Comparison of ENCODE assay signal across 14 cellular contexts in genomic region chr10:62916157-62916603, GRCh38.
DNase-seq lines count a peak whose midpoint lies in the region; ATAC-seq and TF ChIP-seq lines count a peak whose summit lies in the region.
"Had no signal": no experiment of that assay in that cellular context is flagged by ENCODE, and none has a peak within 500 bp of the region (broad histone marks: within the 10 kb centered on the region; RNA-seq: fewer than 3 reads in every experiment).

No MANE protein-coding gene starts in this region.

- no peak overlapping the region for H3K4me3 ChIP-seq in retinal pigment epithelial cell (ENCODE audit: low read length)
- H3K4me3 ChIP-seq: ovary had no signal

- POLR2A ChIA-PET in RWPE1 (lab: Yijun Ruan, JAX; ENCODE audit: low non-redundant PET) = no interaction called here

- ATAC-seq in GM21447 (IDR thresholded peaks at IDR 0.05; ENCODE audit: unreplicated experiment) (no peak), GM21360 (IDR thresholded peaks at IDR 0.05; ENCODE audit: unreplicated experiment) (no peak)

- H3K27ac ChIP-seq in RWPE1 = no peak overlapping the region
- H3K27ac ChIP-seq: ovary had no signal

- H3K27me3 Mint-ChIP-seq in immature natural killer cell (ENCODE audit: low read depth in 3 of 3) = no peaks in the 10 kb centered on the region

- H3K9me3 Mint-ChIP-seq in immature natural killer cell = peaks cover 0 to 2% (median 0%) of the 10 kb centered on the region in 6 donors
- H3K9me3 Mint-ChIP-seq: endodermal cell; T-helper 1 cell treated with Interleukin-12 subunit alpha and Interleukin-12 subunit beta and Interleukin-4 antibody, amounts not matched to agents 30 μg/mL and 1 μg/mL, for 36 hours had no signal

- no peak overlapping the region for H3K27ac Mint-ChIP-seq in immature natural killer cell
- H3K27ac Mint-ChIP-seq: endodermal cell; T-helper 1 cell treated with Interleukin-12 subunit alpha and Interleukin-12 subunit beta and Interleukin-4 antibody, amounts not matched to agents 30 μg/mL and 1 μg/mL, for 36 hours had no signal

- H3K4me1 Mint-ChIP-seq in immature natural killer cell = no peaks in the 10 kb centered on the region

- DNase-seq in GM04504 (ENCODE audit: low read depth) = peak; percentile 86
- peak; percentile 51 for DNase-seq in RWPE1 (ENCODE audit: low spot score)
- DNase-seq in fibroblast of peridontal ligament (ENCODE audit: extremely low read depth) = peak; percentile 45
- DNase-seq in retinal pigment epithelial cell (ENCODE audit: low read depth) = peak; percentile 55
- no peak for DNase-seq in NK-92 (lab: John Stamatoyannopoulos, UW; ENCODE audit: unreplicated experiment)
- DNase-seq in immature natural killer cell = no peak
- DNase-seq: endodermal cell, islet precursor cell, NCI-H748 treated with DMSO at 0.1 percent for 48 hours, ovary, trophoblast cell had no signal

- no peak for TF ChIP-seq CTCF in RWPE1 (conservative IDR thresholded peaks at IDR 0.05; ENCODE audit: low read depth)
- no peak for TF ChIP-seq CTCF in retinal pigment epithelial cell (conservative IDR thresholded peaks at IDR 0.05; ENCODE audit: low read depth, low read length)

- CTCF ChIA-PET in RWPE1 (lab: Yijun Ruan, JAX) = no interaction called here

- peaks cover 0 to 4% (median 0%) of the 10 kb centered on the region in 3 donors for H3K36me3 Mint-ChIP-seq in immature natural killer cell

- no peak overlapping the region for H3K4me3 Mint-ChIP-seq in immature natural killer cell
- H3K4me3 Mint-ChIP-seq: endodermal cell; T-helper 1 cell treated with Interleukin-12 subunit alpha and Interleukin-12 subunit beta and Interleukin-4 antibody, amounts not matched to agents 30 μg/mL and 1 μg/mL, for 36 hours had no signal

Comparison
In these comparisons a context has a peak if more than half of its experiments do, and no peak if none do; other contexts are left out.
1. DNase-seq: peak in GM04504 (single experiment), RWPE1 (single experiment), fibroblast of peridontal ligament (single experiment) and retinal pigment epithelial cell (single experiment); none in NK-92 (single experiment) and immature natural killer cell (0 of 3).